Comparison of ENCODE assay signal across 20 cellular contexts in the genomic region with DNA sequence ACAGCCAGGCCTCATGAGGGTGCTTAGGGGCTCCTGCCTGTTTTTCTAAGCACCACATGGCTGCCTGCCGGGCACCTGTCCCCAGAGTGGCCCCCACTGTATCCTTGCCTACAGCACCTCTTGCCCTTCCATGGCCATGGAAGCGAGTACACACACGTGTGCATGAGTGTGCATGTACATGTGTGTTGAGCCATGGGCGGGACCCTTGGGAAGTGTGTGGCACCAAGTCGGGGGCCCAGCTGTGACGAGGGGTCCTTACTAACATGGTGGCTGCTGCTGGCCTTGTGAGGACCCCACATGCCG. TPM values are rescaled to one million over a fixed set of nuclear protein-coding genes. Genes with fewer than 3 reads are reported as not detected.
DNase-seq lines count a peak whose midpoint lies in the region; ATAC-seq, FAIRE-seq and TF ChIP-seq lines count a peak whose summit lies in the region.
"Had no signal": no experiment of that assay in that cellular context is flagged by ENCODE, and none has a peak within 500 bp of the region (broad histone marks: within the 10 kb centered on the region; RNA-seq: fewer than 3 reads in every experiment).

No MANE protein-coding gene starts in this region.

- no peak overlapping the region for H3K9ac ChIP-seq in BLaER1
- H3K9ac ChIP-seq in BLaER1 treated with 17β-estradiol and CSF1 and Interleukin-3, amounts not matched to agents 10 nM and 100 nM = no peak overlapping the region
- H3K9ac ChIP-seq: GM23248 had no signal

- no peak for TF ChIP-seq POLR2A in breast epithelium (IDR thresholded peaks at IDR 0.05)

- H3K9me3 ChIP-seq in BLaER1 = no peaks in the 10 kb centered on the region
- H3K9me3 ChIP-seq in BLaER1 treated with 17β-estradiol and CSF1 and Interleukin-3, amounts not matched to agents 10 nM and 100 nM (replicated peaks in 1 of 11) = peaks cover 0 to 12% (median 0%) of the 10 kb centered on the region in 11 experiments; a peak in 2 of 22 replicates
- no peaks in the 10 kb centered on the region for H3K9me3 ChIP-seq in lower lobe of right lung
- H3K9me3 ChIP-seq in breast epithelium = no peaks in the 10 kb centered on the region

- intact Hi-C loops in lower lobe of right lung (cut with DNase I) (no loop called here), breast epithelium (cut with DNase I; ENCODE audit: low total_unique reads) (no loop called here)

- TF ChIP-seq CTCF in lower lobe of right lung (IDR thresholded peaks at IDR 0.05) (no peak), breast epithelium (IDR thresholded peaks at IDR 0.05) (no peak)

- peak; percentile 40 for DNase-seq in lower lobe of right lung
- no peak for DNase-seq in NCI-H82 treated with DMSO at 0.1 percent for 48 hours (lab: John Stamatoyannopoulos, UW; ENCODE audit: unreplicated experiment)
- DNase-seq in breast epithelium (ENCODE audit: low spot score in 2 of 2) = no peak
- DNase-seq in frontal cortex (ENCODE audit: low spot score in 2 of 2) = no peak
- DNase-seq: CD4-positive, alpha-beta T cell; DMS 273 treated with DMSO at 0.1 percent for 48 hours; EL; GDM1; GM23248 had no signal

- ATAC-seq in lower lobe of right lung = no peak
- ATAC-seq: GM12878, HCT116 had no signal

- H3K36me3 ChIP-seq in BLaER1 (no peaks in the 10 kb centered on the region), lower lobe of right lung (no peaks in the 10 kb centered on the region), breast epithelium (no peaks in the 10 kb centered on the region)
- peaks cover 0 to 10% (median 0%) of the 10 kb centered on the region in 11 experiments; a peak in 2 of 22 replicates for H3K36me3 ChIP-seq in BLaER1 treated with 17β-estradiol and CSF1 and Interleukin-3, amounts not matched to agents 10 nM and 100 nM

- H3K4me2 ChIP-seq in BLaER1 = peak overlapping the region; percentile 73
- H3K4me2 ChIP-seq in BLaER1 treated with 17β-estradiol and CSF1 and Interleukin-3, amounts not matched to agents 10 nM and 100 nM = peak overlapping the region in 9 of 11 experiments; percentile 43 to 84 (median 74); a peak in 14 of 22 replicates

- H3K27me3 ChIP-seq in BLaER1 (no peaks in the 10 kb centered on the region), lower lobe of right lung (ENCODE audit: low read depth) (peaks cover 13% of the 10 kb centered on the region), breast epithelium (peaks cover 0 to 4% of the 10 kb centered on the region in 2 donors)
- no peaks in the 10 kb centered on the region for H3K27me3 ChIP-seq in BLaER1 treated with 17β-estradiol and CSF1 and Interleukin-3, amounts not matched to agents 10 nM and 100 nM

- no peak overlapping the region for H3K27ac ChIP-seq in BLaER1
- peak overlapping the region in 3 of 11 experiments; percentile 25 to 52 (median 39); a peak in 4 of 22 replicates for H3K27ac ChIP-seq in BLaER1 treated with 17β-estradiol and CSF1 and Interleukin-3, amounts not matched to agents 10 nM and 100 nM
- no peak overlapping the region for H3K27ac ChIP-seq in lower lobe of right lung
- H3K27ac ChIP-seq in breast epithelium = no peak overlapping the region
- H3K27ac ChIP-seq: GM23248 had no signal

- H3K4me1 ChIP-seq in BLaER1 (peaks cover 43% of the 10 kb centered on the region), lower lobe of right lung (peaks cover 12% of the 10 kb centered on the region), breast epithelium (no peaks in the 10 kb centered on the region)
- peaks cover 10 to 43% (median 34%) of the 10 kb centered on the region in 10 experiments for H3K4me1 ChIP-seq in BLaER1 treated with 17β-estradiol and CSF1 and Interleukin-3, amounts not matched to agents 10 nM and 100 nM

- FAIRE-seq in frontal cortex (lab: Jason Lieb, UNC) = no peak
- FAIRE-seq: D721Med, GM12878, GM19239, H1 had no signal

- no peaks in the 10 kb centered on the region for H4K20me1 ChIP-seq in BLaER1
- H4K20me1 ChIP-seq in BLaER1 treated with 17β-estradiol and CSF1 and Interleukin-3, amounts not matched to agents 10 nM and 100 nM = peaks cover 0 to 27% (median 0%) of the 10 kb centered on the region in 11 experiments; a peak in 2 of 22 replicates

- H3K4me3 ChIP-seq in BLaER1 (no peak overlapping the region), lower lobe of right lung (no peak overlapping the region), breast epithelium (no peak overlapping the region)
- no peak overlapping the region for H3K4me3 ChIP-seq in BLaER1 treated with 17β-estradiol and CSF1 and Interleukin-3, amounts not matched to agents 10 nM and 100 nM
- H3K4me3 ChIP-seq: GM12878, GM23248 had no signal

RNA-seq across cellular contexts. Expression of a gene that starts 25.8 kb away (rescaled TPM):
- total RNA-seq in lower lobe of right lung (not detected), breast epithelium (not detected), frontal cortex (not detected)
- total RNA-seq: A172; CD4-positive, alpha-beta T cell; CD8-positive, alpha-beta memory T cell; GM12878; GM23248; H1; H7 had no signal

RNA-seq across cellular contexts. Expression of a gene that starts 37.1 kb away (rescaled TPM):
- total RNA-seq in lower lobe of right lung = not detected
- total RNA-seq in breast epithelium = not detected
- total RNA-seq in frontal cortex = not detected
- total RNA-seq: A172; CD4-positive, alpha-beta T cell; CD8-positive, alpha-beta memory T cell; GM12878; GM23248; H1; H7 had no signal

RNA-seq across cellular contexts. Expression of a gene that starts 44.4 kb away (rescaled TPM):
- not detected for total RNA-seq in lower lobe of right lung
- total RNA-seq in breast epithelium = not detected
- not detected for total RNA-seq in frontal cortex
- total RNA-seq: A172; CD4-positive, alpha-beta T cell; CD8-positive, alpha-beta memory T cell; GM12878; GM23248; H1; H7 had no signal

RNA-seq across cellular contexts. Expression of a gene that starts 58.9 kb away (rescaled TPM):
- total RNA-seq in lower lobe of right lung (4.0 TPM), breast epithelium (1 to 10 TPM; 1.6 to 6.4 (median 2.0) TPM), frontal cortex (3.7 TPM)

RNA-seq across cellular contexts. Expression of a gene that starts 59.4 kb away (rescaled TPM):
- total RNA-seq in lower lobe of right lung = not detected
- total RNA-seq in breast epithelium = not detected
- not detected for total RNA-seq in frontal cortex
- total RNA-seq: A172; A673; CD4-positive, alpha-beta T cell; CD8-positive, alpha-beta memory T cell; GM12878; GM23248; H1; H7 had no signal
